26 cellular contexts compared by ENCODE assay signal in the genomic region with DNA sequence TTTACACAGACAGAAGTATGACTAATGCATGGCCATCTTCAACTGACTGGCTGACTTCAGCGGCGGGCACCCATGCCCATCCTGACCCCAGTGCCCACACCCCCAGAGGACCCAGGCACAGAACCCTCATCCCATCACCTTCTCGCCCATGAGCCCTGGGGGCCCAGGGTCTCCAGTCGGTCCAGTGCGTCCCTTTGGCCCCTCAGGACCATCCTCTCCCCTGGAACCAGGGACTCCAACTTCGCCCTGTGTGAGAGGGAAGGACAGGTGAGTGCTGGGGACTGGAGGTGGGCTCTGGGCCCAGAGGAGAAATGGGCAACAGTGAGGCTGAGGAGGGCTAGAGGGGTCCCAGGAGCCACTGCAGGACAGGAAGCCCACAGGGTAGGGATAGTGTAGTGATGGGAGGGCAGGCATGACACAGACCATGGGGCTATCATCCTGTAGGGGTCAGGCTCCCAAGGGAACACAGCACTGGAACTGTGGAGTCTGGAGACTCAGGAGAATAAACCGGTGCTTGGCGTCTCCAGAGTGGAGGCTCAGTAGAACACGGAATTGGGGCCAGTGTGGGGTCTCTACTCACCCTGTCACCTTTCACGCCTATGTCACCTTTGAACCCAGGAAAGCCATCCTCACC. TPM values are rescaled to one million over a fixed set of nuclear protein-coding genes. Genes with fewer than 3 reads are reported as not detected.
DNase-seq lines count a peak whose midpoint lies in the region; ATAC-seq and TF ChIP-seq lines count a peak whose summit lies in the region.
"Had no signal": no experiment of that assay in that cellular context is flagged by ENCODE, and none has a peak within 500 bp of the region (broad histone marks: within the 10 kb centered on the region; RNA-seq: fewer than 3 reads in every experiment).

No MANE protein-coding gene starts in this region.

- intact Hi-C loops in natural killer cell (cut with micrococcal nuclease), result no loop called here
- intact Hi-C loops in thyroid gland (cut with DNase I), result no loop called here

- no peak for TF ChIP-seq POLR2A in thyroid gland (IDR thresholded peaks at IDR 0.05)

- no peaks in the 10 kb centered on the region for H3K36me3 Mint-ChIP-seq in natural killer cell treated with Interleukin-12 subunit alpha and Interleukin-12 subunit beta and Interleukin-15 and Interleukin-18, amount 100 ng/mL, for 72 hours
- H3K36me3 Mint-ChIP-seq in natural killer cell, result no peaks in the 10 kb centered on the region
- H3K36me3 Mint-ChIP-seq in stimulated activated memory B cell treated with anti-CD40 and anti-IgM and Interleukin-4, amounts not matched to agents 10 μg/mL and 1 μg/mL and 100 μg/mL, for 72 hours, result no peaks in the 10 kb centered on the region
- H3K36me3 Mint-ChIP-seq: CD4-positive, alpha-beta memory T cell had no signal

- no peaks in the 10 kb centered on the region for H3K9me3 Mint-ChIP-seq in natural killer cell treated with Interleukin-12 subunit alpha and Interleukin-12 subunit beta and Interleukin-15 and Interleukin-18, amount 100 ng/mL, for 72 hours
- no peaks in the 10 kb centered on the region for H3K9me3 Mint-ChIP-seq in natural killer cell
- no peaks in the 10 kb centered on the region for H3K9me3 Mint-ChIP-seq in stimulated activated memory B cell treated with anti-CD40 and anti-IgM and Interleukin-4, amounts not matched to agents 10 μg/mL and 1 μg/mL and 100 μg/mL, for 72 hours
- H3K9me3 Mint-ChIP-seq: activated naive CD4-positive, alpha-beta T cell treated with anti-CD3 and anti-CD28 coated beads for 36 hours; activated T-cell treated with anti-CD3 and anti-CD28 coated beads, Interleukin-2, amount 50 U/mL, for 4 hours; dendritic cell treated with granulocyte-macrophage colony-stimulating factor and Interleukin-4, amounts not matched to agents 40 ng/mL and 50 ng/mL, for 4 days; neural crest cell; T-helper 1 cell treated with Interleukin-12 subunit alpha and Interleukin-12 subunit beta and Interleukin-4 antibody, amounts not matched to agents 30 μg/mL and 1 μg/mL, for 36 hours had no signal

- no peak overlapping the region for H3K4me3 ChIP-seq in RWPE2 (ENCODE audit: severe bottlenecking)
- no peak overlapping the region for H3K4me3 ChIP-seq in thyroid gland (replicated peaks in 1 of 3)
- H3K4me3 ChIP-seq: cardiac muscle cell, lung, psoas muscle, SJSA1, smooth muscle cell, vagina had no signal

- TF ChIP-seq CTCF in natural killer cell (IDR thresholded peaks at IDR 0.05) (no peak), RWPE2 (IDR thresholded peaks at IDR 0.05; ENCODE audit: poor library complexity, severe bottlenecking) (no peak), foreskin keratinocyte (conservative IDR thresholded peaks at IDR 0.05) (peak; percentile 28), thyroid gland (IDR thresholded peaks at IDR 0.05) (no peak)

- H3K4me1 ChIP-seq in RWPE2 (ENCODE audit: insufficient read depth, poor library complexity, severe bottlenecking), result no peaks in the 10 kb centered on the region
- no peaks in the 10 kb centered on the region for H3K4me1 ChIP-seq in foreskin keratinocyte
- no peaks in the 10 kb centered on the region for H3K4me1 ChIP-seq in thyroid gland
- H3K4me1 ChIP-seq: psoas muscle, SJSA1, vagina had no signal

- no peaks in the 10 kb centered on the region for H3K4me1 Mint-ChIP-seq in natural killer cell treated with Interleukin-12 subunit alpha and Interleukin-12 subunit beta and Interleukin-15 and Interleukin-18, amount 100 ng/mL, for 72 hours (ENCODE audit: low read depth in 2 of 2)
- H3K4me1 Mint-ChIP-seq in natural killer cell, result no peaks in the 10 kb centered on the region
- peaks cover 12% of the 10 kb centered on the region for H3K4me1 Mint-ChIP-seq in stimulated activated memory B cell treated with anti-CD40 and anti-IgM and Interleukin-4, amounts not matched to agents 10 μg/mL and 1 μg/mL and 100 μg/mL, for 72 hours
- H3K4me1 Mint-ChIP-seq: CD4-positive, alpha-beta memory T cell; neural crest cell had no signal

- no peaks in the 10 kb centered on the region for H3K9me3 ChIP-seq in RWPE2 (ENCODE audit: severe bottlenecking)
- H3K9me3 ChIP-seq in thyroid gland, result no peaks in the 10 kb centered on the region
- H3K9me3 ChIP-seq: psoas muscle, SJSA1, vagina had no signal

- no peaks in the 10 kb centered on the region for H3K36me3 ChIP-seq in RWPE2 (ENCODE audit: low read depth)
- no peaks in the 10 kb centered on the region for H3K36me3 ChIP-seq in thyroid gland
- H3K36me3 ChIP-seq: cardiac muscle cell, SJSA1, vagina had no signal

- WGBS in thyroid gland, 2 donors, result 83 to 90% methylated on average over 9 to 10 of the region's 10 CpGs

- H3K27ac ChIP-seq in RWPE2 (ENCODE audit: poor library complexity, severe bottlenecking) (no peak overlapping the region), foreskin keratinocyte (no peak overlapping the region), thyroid gland (no peak overlapping the region)
- H3K27ac ChIP-seq: cardiac muscle cell, psoas muscle, SJSA1, vagina had no signal

- no peak for ATAC-seq in natural killer cell treated with Interleukin-12 subunit alpha and Interleukin-12 subunit beta and Interleukin-15 and Interleukin-18, amount 100 ng/mL, for 72 hours
- no peak for ATAC-seq in natural killer cell
- 0 out of 3 replicates have a peak, but pooled peaks have one; percentile 26 for ATAC-seq in RWPE2 (ENCODE audit: low read depth)
- ATAC-seq in foreskin keratinocyte, result no peak
- ATAC-seq in stimulated activated memory B cell treated with anti-CD40 and anti-IgM and Interleukin-4, amounts not matched to agents 10 μg/mL and 1 μg/mL and 100 μg/mL, for 72 hours, result no peak
- ATAC-seq: activated T-cell treated with anti-CD3 and anti-CD28 coated beads, Interleukin-2, amount 50 U/mL, for 4 hours; psoas muscle had no signal

- DNase-seq in natural killer cell treated with Interleukin-12 subunit alpha and Interleukin-12 subunit beta and Interleukin-15 and Interleukin-18, amount 100 ng/mL, for 72 hours (ENCODE audit: low spot score), result peak; percentile 25
- DNase-seq in natural killer cell (no peak), RWPE2 (ENCODE audit: low spot score) (peak; percentile 29), foreskin keratinocyte (no peak), islet precursor cell (no peak), thyroid gland (no peak), cortex of kidney (lab: John Stamatoyannopoulos, UW) (no peak)
- DNase-seq: activated CD4-positive, alpha-beta T cell treated with anti-CD3 and anti-CD28 coated beads for 48 hours; activated naive CD4-positive, alpha-beta T cell treated with anti-CD3 and anti-CD28 coated beads for 36 hours; activated T-cell treated with anti-CD3 and anti-CD28 coated beads, Interleukin-2, amount 50 U/mL, for 4 hours; CD4-positive, alpha-beta memory T cell; glutamatergic neuron; Kasumi-1; NCI-H1694 treated with DMSO at 0.1 percent for 48 hours; NCI-H2171 treated with DMSO at 0.1 percent for 48 hours; NCI-H524 had no signal

- H3K27me3 ChIP-seq in RWPE2 (ENCODE audit: insufficient read depth, poor library complexity, severe bottlenecking), result no peaks in the 10 kb centered on the region
- peaks cover 4% of the 10 kb centered on the region for H3K27me3 ChIP-seq in foreskin keratinocyte
- H3K27me3 ChIP-seq in thyroid gland, result no peaks in the 10 kb centered on the region
- H3K27me3 ChIP-seq: cardiac muscle cell, SJSA1, vagina had no signal

- H3K4me3 Mint-ChIP-seq in natural killer cell treated with Interleukin-12 subunit alpha and Interleukin-12 subunit beta and Interleukin-15 and Interleukin-18, amount 100 ng/mL, for 72 hours, result no peak overlapping the region
- no peak overlapping the region for H3K4me3 Mint-ChIP-seq in natural killer cell
- no peak overlapping the region for H3K4me3 Mint-ChIP-seq in stimulated activated memory B cell treated with anti-CD40 and anti-IgM and Interleukin-4, amounts not matched to agents 10 μg/mL and 1 μg/mL and 100 μg/mL, for 72 hours
- H3K4me3 Mint-ChIP-seq: activated naive CD4-positive, alpha-beta T cell treated with anti-CD3 and anti-CD28 coated beads for 36 hours; activated T-cell treated with anti-CD3 and anti-CD28 coated beads, Interleukin-2, amount 50 U/mL, for 4 hours; CD4-positive, alpha-beta memory T cell; dendritic cell treated with granulocyte-macrophage colony-stimulating factor and Interleukin-4, amounts not matched to agents 40 ng/mL and 50 ng/mL, for 4 days; neural crest cell; T-helper 1 cell treated with Interleukin-12 subunit alpha and Interleukin-12 subunit beta and Interleukin-4 antibody, amounts not matched to agents 30 μg/mL and 1 μg/mL, for 36 hours had no signal

- peaks cover 7 to 10% of the 10 kb centered on the region in 2 donors for H3K27me3 Mint-ChIP-seq in natural killer cell treated with Interleukin-12 subunit alpha and Interleukin-12 subunit beta and Interleukin-15 and Interleukin-18, amount 100 ng/mL, for 72 hours
- peaks cover 7 to 19% of the 10 kb centered on the region in 2 donors for H3K27me3 Mint-ChIP-seq in natural killer cell (ENCODE audit: low read depth in 2 of 2)
- peaks cover 63% of the 10 kb centered on the region for H3K27me3 Mint-ChIP-seq in stimulated activated memory B cell treated with anti-CD40 and anti-IgM and Interleukin-4, amounts not matched to agents 10 μg/mL and 1 μg/mL and 100 μg/mL, for 72 hours

- H3K27ac Mint-ChIP-seq in natural killer cell treated with Interleukin-12 subunit alpha and Interleukin-12 subunit beta and Interleukin-15 and Interleukin-18, amount 100 ng/mL, for 72 hours, result peak overlapping the region in 1 of 2 donors; percentile 57
- no peak overlapping the region for H3K27ac Mint-ChIP-seq in natural killer cell
- H3K27ac Mint-ChIP-seq in stimulated activated memory B cell treated with anti-CD40 and anti-IgM and Interleukin-4, amounts not matched to agents 10 μg/mL and 1 μg/mL and 100 μg/mL, for 72 hours, result no peak overlapping the region
- H3K27ac Mint-ChIP-seq: activated naive CD4-positive, alpha-beta T cell treated with anti-CD3 and anti-CD28 coated beads for 36 hours; dendritic cell treated with granulocyte-macrophage colony-stimulating factor and Interleukin-4, amounts not matched to agents 40 ng/mL and 50 ng/mL, for 4 days; T-helper 1 cell treated with Interleukin-12 subunit alpha and Interleukin-12 subunit beta and Interleukin-4 antibody, amounts not matched to agents 30 μg/mL and 1 μg/mL, for 36 hours had no signal

RNA-seq across cellular contexts. Expression of gene COL11A2, which starts 16.7 kb away (rescaled TPM):
- 1 to 10 TPM; 1.1 to 1.3 TPM for total RNA-seq in natural killer cell treated with Interleukin-12 subunit alpha and Interleukin-12 subunit beta and Interleukin-15 and Interleukin-18, amount 100 ng/mL, for 72 hours
- total RNA-seq in natural killer cell (1 to 10 TPM in 1 of 3 donors, under 1 TPM in 2; 0.93 to 2.0 (median 0.94) TPM), foreskin keratinocyte (0.07 and 0.18 TPM in 2 replicates), thyroid gland (1 to 10 TPM in 3 of 4 donors, under 1 TPM in 1; 0.68 to 2.8 (median 2.0) TPM)
- polyA plus RNA-seq in foreskin keratinocyte, result 0.13 and 0.16 TPM in 2 replicates

RNA-seq across cellular contexts. Expression of gene RXRB, which starts 24.9 kb away (rescaled TPM):
- total RNA-seq in natural killer cell treated with Interleukin-12 subunit alpha and Interleukin-12 subunit beta and Interleukin-15 and Interleukin-18, amount 100 ng/mL, for 72 hours, result 10 to 100 TPM; 43.9 to 50.4 TPM
- 10 to 100 TPM; 72.3 to 96.4 (median 73.9) TPM for total RNA-seq in natural killer cell
- total RNA-seq in foreskin keratinocyte, result 18.3 and 23.3 TPM in 2 replicates
- polyA plus RNA-seq in foreskin keratinocyte, result 23.4 and 27.8 TPM in 2 replicates
- 10 to 100 TPM; 29.6 to 46.8 (median 41.2) TPM for total RNA-seq in thyroid gland

RNA-seq across cellular contexts. Expression of gene SLC39A7, which starts 25.1 kb away (rescaled TPM):
- 100 to 1,000 TPM in 1 of 2 donors, 10 to 100 TPM in 1; 91.5 to 102 TPM for total RNA-seq in natural killer cell treated with Interleukin-12 subunit alpha and Interleukin-12 subunit beta and Interleukin-15 and Interleukin-18, amount 100 ng/mL, for 72 hours
- total RNA-seq in natural killer cell (10 to 100 TPM; 38.9 to 45.7 (median 45.6) TPM), foreskin keratinocyte (72.4 TPM in 2 replicates), thyroid gland (100 to 1,000 TPM in 3 of 4 donors, 10 to 100 TPM in 1; 90.8 to 191 (median 153) TPM)
- polyA plus RNA-seq in foreskin keratinocyte, result 93.2 and 101 TPM in 2 replicates

RNA-seq across cellular contexts. Expression of gene HSD17B8, which starts 28.9 kb away (rescaled TPM):
- 1 to 10 TPM; 3.3 to 6.2 TPM for total RNA-seq in natural killer cell treated with Interleukin-12 subunit alpha and Interleukin-12 subunit beta and Interleukin-15 and Interleukin-18, amount 100 ng/mL, for 72 hours
- total RNA-seq in natural killer cell (1 to 10 TPM; 5.4 to 7.7 (median 6.8) TPM), foreskin keratinocyte (16.7 and 18.2 TPM in 2 replicates), thyroid gland (10 to 100 TPM; 30.2 to 79.4 (median 40.9) TPM)
- polyA plus RNA-seq in foreskin keratinocyte, result 24.1 and 26.2 TPM in 2 replicates

RNA-seq across cellular contexts. Expression of gene RING1, which starts 32.7 kb away (rescaled TPM):
- total RNA-seq in natural killer cell treated with Interleukin-12 subunit alpha and Interleukin-12 subunit beta and Interleukin-15 and Interleukin-18, amount 100 ng/mL, for 72 hours, result 10 to 100 TPM; 31.1 to 35.5 TPM
- total RNA-seq in natural killer cell (10 to 100 TPM; 34.5 to 40.3 (median 36.5) TPM), foreskin keratinocyte (35.3 and 37.1 TPM in 2 replicates), thyroid gland (10 to 100 TPM; 20.3 to 40.2 (median 24.7) TPM)
- polyA plus RNA-seq in foreskin keratinocyte, result 47.6 and 48.9 TPM in 2 replicates

Comparison
In these comparisons a context has a peak if more than half of its experiments do, and no peak if none do; other contexts are left out.
1. DNase-seq: peak in natural killer cell treated with Interleukin-12 subunit alpha and Interleukin-12 subunit beta and Interleukin-15 and Interleukin-18, amount 100 ng/mL, for 72 hours (single experiment) and RWPE2 (single experiment); none in natural killer cell (single experiment), foreskin keratinocyte (0 of 2), islet precursor cell (single experiment), thyroid gland (0 of 2) and cortex of kidney (single experiment).